In the genomic region with DNA sequence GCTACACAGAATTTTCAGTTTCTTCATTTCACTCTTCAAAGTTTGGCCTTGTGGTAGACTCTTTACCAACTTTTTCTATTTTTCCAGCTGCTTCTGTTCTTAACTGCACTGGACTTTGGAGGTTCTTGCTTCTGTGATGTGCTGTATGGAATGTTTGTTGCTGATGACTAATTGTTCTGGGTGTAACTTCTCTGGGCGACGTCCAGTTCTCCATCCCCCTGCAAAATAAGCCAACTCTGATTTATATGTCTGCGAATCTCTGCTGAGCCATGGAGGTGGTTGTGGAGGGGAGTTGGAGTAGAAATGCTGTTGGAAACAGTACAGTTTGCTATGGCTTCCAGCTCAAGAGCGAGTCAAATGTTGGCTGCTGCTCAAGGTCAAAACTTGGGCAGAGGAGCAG, we compare ENCODE assay signal across 11 cellular contexts.
A peak's percentile ranks its signal among the peaks of the same experiment; 100 is the strongest.
DNase-seq lines count a peak whose midpoint lies in the region; ATAC-seq, FAIRE-seq and TF ChIP-seq lines count a peak whose summit lies in the region.
"Had no signal": no experiment of that assay in that cellular context is flagged by ENCODE, and none has a peak within 500 bp of the region (broad histone marks: within the 10 kb centered on the region; RNA-seq: fewer than 3 reads in every experiment).

No MANE protein-coding gene starts in this region.

- H3K27me3 ChIP-seq in HCT116 (ENCODE audit: insufficient read depth, low read length): no peaks in the 10 kb centered on the region
- no peaks in the 10 kb centered on the region for H3K27me3 ChIP-seq in astrocyte (ENCODE audit: insufficient read depth, low read length)
- no peaks in the 10 kb centered on the region for H3K27me3 ChIP-seq in right atrium auricular region
- no peaks in the 10 kb centered on the region for H3K27me3 ChIP-seq in testis
- H3K27me3 ChIP-seq in naive thymus-derived CD4-positive, alpha-beta T cell (ENCODE audit: control insufficient read depth in 2 of 2, insufficient read depth in 2 of 2, low read length in 2 of 2): no peaks in the 10 kb centered on the region
- no peaks in the 10 kb centered on the region for H3K27me3 ChIP-seq in gastrocnemius medialis

- DNase-seq in HCT116 (ENCODE audit: low read depth, low spot score): no peak
- peak; percentile 99 for DNase-seq in astrocyte (ENCODE audit: low read depth)
- DNase-seq in right atrium auricular region (ENCODE audit: low spot score): peak; percentile 68
- DNase-seq in testis: peak; percentile 56
- no peak for DNase-seq in naive thymus-derived CD4-positive, alpha-beta T cell
- DNase-seq in gastrocnemius medialis: no peak
- DNase-seq in activated CD4-positive, alpha-beta memory T cell treated with anti-CD3 and anti-CD28 coated beads for 36 hours: no peak
- DNase-seq: activated naive CD8-positive, alpha-beta T cell treated with anti-CD3 and anti-CD28 coated beads, Interleukin-2, amount 10 ng/mL, durations not matched to agents 7 days and 5 days; NCI-H2029 treated with DMSO at 0.1 percent for 48 hours; SHP77 had no signal

- no peaks in the 10 kb centered on the region for H3K36me3 ChIP-seq in HCT116 (ENCODE audit: control insufficient read depth in 1 of 2, insufficient read depth in 2 of 2, low read length in 2 of 2)
- H3K36me3 ChIP-seq in astrocyte (ENCODE audit: insufficient read depth, low read length): no peaks in the 10 kb centered on the region
- no peaks in the 10 kb centered on the region for H3K36me3 ChIP-seq in right atrium auricular region
- H3K36me3 ChIP-seq in testis (ENCODE audit: low read depth, missing control alignments): no peaks in the 10 kb centered on the region
- no peaks in the 10 kb centered on the region for H3K36me3 ChIP-seq in naive thymus-derived CD4-positive, alpha-beta T cell (ENCODE audit: control insufficient read depth in 2 of 3, insufficient read depth in 3 of 3, low read length in 3 of 3)
- H3K36me3 ChIP-seq in gastrocnemius medialis: no peaks in the 10 kb centered on the region

- RAD21 ChIA-PET in HCT116 (lab: Charles Lee; ENCODE audit: low non-redundant PET in 1 of 2, low total read pairs in 2 of 2, uncharacterized antibody in 2 of 2, unreplicated experiment in 2 of 2): no interaction called here

- CTCF ChIA-PET in HCT116 (lab: Charles Lee): no interaction called here
- CTCF ChIA-PET in naive thymus-derived CD4-positive, alpha-beta T cell (lab: Charles Lee): no interaction called here
- CTCF ChIA-PET in activated CD4-positive, alpha-beta memory T cell treated with anti-CD3 and anti-CD28 coated beads for 36 hours (lab: Charles Lee): no interaction called here

- H3K27ac Mint-ChIP-seq in astrocyte (ENCODE audit: unreplicated experiment): peak overlapping the region; percentile 77
- H3K27ac Mint-ChIP-seq in naive thymus-derived CD4-positive, alpha-beta T cell: no peak overlapping the region
- H3K27ac Mint-ChIP-seq in activated CD4-positive, alpha-beta memory T cell treated with anti-CD3 and anti-CD28 coated beads for 36 hours: no peak overlapping the region
- H3K27ac Mint-ChIP-seq: activated naive CD8-positive, alpha-beta T cell treated with anti-CD3 and anti-CD28 coated beads, Interleukin-2, amount 10 ng/mL, durations not matched to agents 7 days and 5 days; stimulated activated naive CD8-positive, alpha-beta T cell treated with anti-CD3 and anti-CD28 coated beads, Interleukin-15, Interleukin-2, amounts not matched to agents 100 ng/mL and 50 ng/mL, for 24 hours had no signal

- H2AFZ ChIP-seq in HCT116 (ENCODE audit: low read depth, low read length, poor library complexity, severe bottlenecking): no peak overlapping the region
- no peak overlapping the region for H2AFZ ChIP-seq in astrocyte (ENCODE audit: low read depth, low read length)

- H3K9ac ChIP-seq in HCT116 (ENCODE audit: low read length): no peak overlapping the region
- peak overlapping the region; percentile 2 for H3K9ac ChIP-seq in astrocyte (ENCODE audit: low read length)

- no peaks in the 10 kb centered on the region for H3K36me3 Mint-ChIP-seq in astrocyte (ENCODE audit: low read depth, unreplicated experiment)
- H3K36me3 Mint-ChIP-seq in naive thymus-derived CD4-positive, alpha-beta T cell: peaks cover 0 to 2% (median 0%) of the 10 kb centered on the region in 5 donors
- H3K36me3 Mint-ChIP-seq in activated CD4-positive, alpha-beta memory T cell treated with anti-CD3 and anti-CD28 coated beads for 36 hours: no peaks in the 10 kb centered on the region

- H3K27ac ChIP-seq in HCT116 (ENCODE audit: low read depth, low read length): no peak overlapping the region
- peak overlapping the region; percentile 54 for H3K27ac ChIP-seq in astrocyte (ENCODE audit: low read depth, low read length)
- peak overlapping the region in 1 of 2 donors; percentile 0 for H3K27ac ChIP-seq in right atrium auricular region
- no peak overlapping the region for H3K27ac ChIP-seq in testis
- no peak overlapping the region for H3K27ac ChIP-seq in naive thymus-derived CD4-positive, alpha-beta T cell (ENCODE audit: low read depth, low read length)
- H3K27ac ChIP-seq in gastrocnemius medialis: no peak overlapping the region

- TF ChIP-seq POLR2A in HCT116 (IDR thresholded peaks at IDR 0.05; ENCODE audit: borderline replicate concordance, extremely low read depth, insufficient read depth, insufficient read length): no peak
- TF ChIP-seq POLR2A in testis (IDR thresholded peaks at IDR 0.05): no peak
- no peak for TF ChIP-seq POLR2A in gastrocnemius medialis (IDR thresholded peaks at IDR 0.05)

- peaks cover 28% of the 10 kb centered on the region for H3K4me1 Mint-ChIP-seq in astrocyte (ENCODE audit: low read depth, unreplicated experiment)
- H3K4me1 Mint-ChIP-seq in naive thymus-derived CD4-positive, alpha-beta T cell: peaks cover 0 to 13% (median 9%) of the 10 kb centered on the region in 7 donors
- no peaks in the 10 kb centered on the region for H3K4me1 Mint-ChIP-seq in activated CD4-positive, alpha-beta memory T cell treated with anti-CD3 and anti-CD28 coated beads for 36 hours (ENCODE audit: low read depth)

- H3K9me3 Mint-ChIP-seq in astrocyte (ENCODE audit: unreplicated experiment): no peaks in the 10 kb centered on the region
- peaks cover 0 to 1% (median 0%) of the 10 kb centered on the region in 11 donors for H3K9me3 Mint-ChIP-seq in naive thymus-derived CD4-positive, alpha-beta T cell
- H3K9me3 Mint-ChIP-seq in activated CD4-positive, alpha-beta memory T cell treated with anti-CD3 and anti-CD28 coated beads for 36 hours: no peaks in the 10 kb centered on the region
- H3K9me3 Mint-ChIP-seq: stimulated activated naive CD8-positive, alpha-beta T cell treated with anti-CD3 and anti-CD28 coated beads, Interleukin-15, Interleukin-2, amounts not matched to agents 100 ng/mL and 50 ng/mL, for 24 hours had no signal

- H3K4me3 ChIP-seq in HCT116 (replicated peaks in 1 of 2; ENCODE audit: low read depth in 1 of 2, low read length in 2 of 2): no peak overlapping the region
- H3K4me3 ChIP-seq in astrocyte (ENCODE audit: insufficient read depth, low read depth, low read length): no peak overlapping the region
- no peak overlapping the region for H3K4me3 ChIP-seq in right atrium auricular region
- H3K4me3 ChIP-seq in testis: no peak overlapping the region
- no peak overlapping the region for H3K4me3 ChIP-seq in naive thymus-derived CD4-positive, alpha-beta T cell (ENCODE audit: low read length)
- H3K4me3 ChIP-seq in gastrocnemius medialis: no peak overlapping the region

- H3K79me2 ChIP-seq in HCT116 (ENCODE audit: insufficient read depth, low read length): no peaks in the 10 kb centered on the region
- H3K79me2 ChIP-seq in astrocyte (ENCODE audit: insufficient read depth, low read length): no peaks in the 10 kb centered on the region

- in situ Hi-C loops in gastrocnemius medialis (cut with MboI; ENCODE audit: low sequenced_read_pairs in 4 of 4): no loop called here

- TF ChIP-seq CTCF in HCT116 (IDR thresholded peaks at IDR 0.05 in 2 of 3, conservative IDR thresholded peaks at IDR 0.05 in 1 of 3; ENCODE audit: borderline replicate concordance in 1 of 3, insufficient read depth in 1 of 3, low read depth in 2 of 3, low read length in 2 of 3) (no peak), astrocyte (IDR thresholded peaks at IDR 0.05; ENCODE audit: insufficient read depth, low read depth, low read length) (no peak), right atrium auricular region (IDR thresholded peaks at IDR 0.05) (no peak), testis (IDR thresholded peaks at IDR 0.05) (no peak), gastrocnemius medialis (IDR thresholded peaks at IDR 0.05 in 4 of 5, conservative IDR thresholded peaks at IDR 0.05 in 1 of 5) (no peak)

- no TSS peak for BruUV-seq in HCT116 (replicated peaks; lab: Mats Ljungman, UMichigan)

- H3K27me3 Mint-ChIP-seq in astrocyte (ENCODE audit: low read depth, unreplicated experiment): peaks cover 4% of the 10 kb centered on the region
- peaks cover 0 to 21% (median 0%) of the 10 kb centered on the region in 5 donors for H3K27me3 Mint-ChIP-seq in naive thymus-derived CD4-positive, alpha-beta T cell
- no peaks in the 10 kb centered on the region for H3K27me3 Mint-ChIP-seq in activated CD4-positive, alpha-beta memory T cell treated with anti-CD3 and anti-CD28 coated beads for 36 hours
- H3K27me3 Mint-ChIP-seq: activated naive CD8-positive, alpha-beta T cell treated with anti-CD3 and anti-CD28 coated beads, Interleukin-2, amount 10 ng/mL, durations not matched to agents 7 days and 5 days; stimulated activated naive CD8-positive, alpha-beta T cell treated with anti-CD3 and anti-CD28 coated beads, Interleukin-15, Interleukin-2, amounts not matched to agents 100 ng/mL and 50 ng/mL, for 24 hours had no signal

- H4K20me1 ChIP-seq in HCT116 (ENCODE audit: insufficient read depth) (no peaks in the 10 kb centered on the region), astrocyte (ENCODE audit: insufficient read depth, low read length) (no peaks in the 10 kb centered on the region)

- H3K9me2 ChIP-seq in HCT116 (ENCODE audit: insufficient read depth): no peaks in the 10 kb centered on the region

- peaks cover 0 to 9% of the 10 kb centered on the region in 2 experiments; a peak in 1 of 4 replicates for H3K4me1 ChIP-seq in HCT116 (ENCODE audit: control insufficient read depth in 1 of 2, insufficient read depth in 2 of 2, low read length in 2 of 2)
- H3K4me1 ChIP-seq in astrocyte (ENCODE audit: insufficient read depth, low read length): peaks cover 25% of the 10 kb centered on the region
- no peaks in the 10 kb centered on the region for H3K4me1 ChIP-seq in right atrium auricular region
- H3K4me1 ChIP-seq in testis: peaks cover 5% of the 10 kb centered on the region
- no peaks in the 10 kb centered on the region for H3K4me1 ChIP-seq in naive thymus-derived CD4-positive, alpha-beta T cell (ENCODE audit: control insufficient read depth in 2 of 2, insufficient read depth in 2 of 2, low read length in 2 of 2)
- H3K4me1 ChIP-seq in gastrocnemius medialis: no peaks in the 10 kb centered on the region

- TF ChIP-seq RAD21 in HCT116 (IDR thresholded peaks at IDR 0.05; ENCODE audit: low read depth): no peak

- ATAC-seq in HCT116 (no peak), gastrocnemius medialis (no peak)
- no peak for ATAC-seq in naive thymus-derived CD4-positive, alpha-beta T cell

- H3K9me3 ChIP-seq in HCT116 (ENCODE audit: control insufficient read depth in 1 of 2, insufficient read depth in 1 of 2, low read depth in 1 of 2, low read length in 2 of 2) (no peaks in the 10 kb centered on the region), astrocyte (ENCODE audit: insufficient read depth, low read depth, low read length) (no peaks in the 10 kb centered on the region), right atrium auricular region (no peaks in the 10 kb centered on the region), testis (no peaks in the 10 kb centered on the region), gastrocnemius medialis (no peaks in the 10 kb centered on the region)
- no peaks in the 10 kb centered on the region for H3K9me3 ChIP-seq in naive thymus-derived CD4-positive, alpha-beta T cell (ENCODE audit: control insufficient read depth in 2 of 3, low read length in 3 of 3)

- intact Hi-C loops in HCT116 (cut with micrococcal nuclease) (no loop called here), testis (cut with DNase I; ENCODE audit: low total_unique reads) (no loop called here), gastrocnemius medialis (cut with DNase I; ENCODE audit: low total_unique reads) (no loop called here)
- intact Hi-C loops in naive thymus-derived CD4-positive, alpha-beta T cell (cut with micrococcal nuclease): loop anchor here in 1 of 2 donors (5.0 kb wide), 1 partner anchor 87 kb away; no protein-coding TSS in a partner anchor
- intact Hi-C loops in activated CD4-positive, alpha-beta memory T cell treated with anti-CD3 and anti-CD28 coated beads for 36 hours (cut with micrococcal nuclease): no loop called here

- POLR2A ChIA-PET in HCT116 (lab: Charles Lee): no interaction called here
- POLR2A ChIA-PET in naive thymus-derived CD4-positive, alpha-beta T cell (lab: Charles Lee): interaction anchor here (0.7 kb wide), 1 partner anchor 48 kb away, joined by 3 read pairs; no protein-coding TSS in a partner anchor
- POLR2A ChIA-PET in activated CD4-positive, alpha-beta memory T cell treated with anti-CD3 and anti-CD28 coated beads for 36 hours (lab: Charles Lee): no interaction called here

- H3K4me2 ChIP-seq in HCT116 (ENCODE audit: low read length): peak overlapping the region; percentile 27; the same call in 1 of the 2 replicates
- H3K4me2 ChIP-seq in astrocyte (ENCODE audit: low read length): peak overlapping the region; percentile 47

- peak; percentile 100 for FAIRE-seq in astrocyte (lab: Jason Lieb, UNC)

- H3K4me3 Mint-ChIP-seq in astrocyte (ENCODE audit: unreplicated experiment): no peak overlapping the region
- no peak overlapping the region for H3K4me3 Mint-ChIP-seq in naive thymus-derived CD4-positive, alpha-beta T cell
- H3K4me3 Mint-ChIP-seq in activated CD4-positive, alpha-beta memory T cell treated with anti-CD3 and anti-CD28 coated beads for 36 hours: no peak overlapping the region
- H3K4me3 Mint-ChIP-seq: activated naive CD8-positive, alpha-beta T cell treated with anti-CD3 and anti-CD28 coated beads, Interleukin-2, amount 10 ng/mL, durations not matched to agents 7 days and 5 days; stimulated activated naive CD8-positive, alpha-beta T cell treated with anti-CD3 and anti-CD28 coated beads, Interleukin-15, Interleukin-2, amounts not matched to agents 100 ng/mL and 50 ng/mL, for 24 hours had no signal

- 17 to 38% methylated on average over 3 to 4 of the region's 4 CpGs for WGBS in testis, 2 donors

Comparison
In these comparisons a context has a peak if more than half of its experiments do, and no peak if none do; other contexts are left out.
1. DNase-seq: peak in astrocyte (single experiment), right atrium auricular region (single experiment) and testis (single experiment); none in HCT116 (single experiment), naive thymus-derived CD4-positive, alpha-beta T cell (0 of 9), gastrocnemius medialis (0 of 2) and activated CD4-positive, alpha-beta memory T cell treated with anti-CD3 and anti-CD28 coated beads for 36 hours (single experiment).